ENCODE assay signal across 9 cellular contexts in genomic region chr6:19837511-19838441, GRCh38. TPM values are rescaled to one million over a fixed set of nuclear protein-coding genes. Genes with fewer than 3 reads are reported as not detected.
DNase-seq lines count a peak whose midpoint lies in the region; ATAC-seq and TF ChIP-seq lines count a peak whose summit lies in the region.
"Had no signal": no experiment of that assay in that cellular context is flagged by ENCODE, and none has a peak within 500 bp of the region (broad histone marks: within the 10 kb centered on the region; RNA-seq: fewer than 3 reads in every experiment).

No MANE protein-coding gene starts in this region.

- H3K4me3 ChIP-seq in SJSA1: peak overlapping the region; percentile 77
- H3K4me3 ChIP-seq in psoas muscle: peak overlapping the region; percentile 80

- no peak overlapping the region for H3K4me3 Mint-ChIP-seq in effector memory CD8-positive, alpha-beta T cell

- no peak for TF ChIP-seq CTCF in psoas muscle (IDR thresholded peaks at IDR 0.05)

- H3K4me1 ChIP-seq in SJSA1 (replicated peaks): peaks cover 34% of the 10 kb centered on the region
- H3K4me1 ChIP-seq in psoas muscle: peaks cover 5% of the 10 kb centered on the region

- H3K27ac ChIP-seq in SJSA1: peak overlapping the region; percentile 27; the same call in 1 of the 2 replicates
- H3K27ac ChIP-seq in psoas muscle: peak overlapping the region; percentile 65
- H3K27ac ChIP-seq: neutrophil had no signal

- H3K27ac Mint-ChIP-seq in effector memory CD8-positive, alpha-beta T cell: no peak overlapping the region

- intact Hi-C loops in Right ventricle myocardium superior (cut with DNase I) (no loop called here), psoas muscle (cut with DNase I) (loop anchor here in 1 of 2 donors (5.0 kb wide), 1 partner anchor 35 kb away; no protein-coding TSS in a partner anchor)

- H3K27me3 ChIP-seq in SJSA1 (replicated peaks) (peaks cover 50% of the 10 kb centered on the region), psoas muscle (ENCODE audit: insufficient read depth in 3 of 3, low read length in 2 of 3) (peaks cover 0 to 23% (median 3%) of the 10 kb centered on the region in 3 donors)

- H3K27me3 Mint-ChIP-seq in effector memory CD8-positive, alpha-beta T cell: peaks cover 37 to 52% of the 10 kb centered on the region in 2 donors

- H3K36me3 ChIP-seq in SJSA1: peaks cover 14% of the 10 kb centered on the region
- no peaks in the 10 kb centered on the region for H3K36me3 ChIP-seq in psoas muscle (ENCODE audit: insufficient read depth in 1 of 2, low read depth in 1 of 2)
- H3K36me3 ChIP-seq: neutrophil had no signal

- 1% methylated on average over 67 to 122 of the region's 122 CpGs for WGBS in psoas muscle, 3 donors

- H3K4me1 Mint-ChIP-seq in effector memory CD8-positive, alpha-beta T cell (ENCODE audit: low read depth in 2 of 2): no peaks in the 10 kb centered on the region

- H3K36me3 Mint-ChIP-seq in effector memory CD8-positive, alpha-beta T cell (ENCODE audit: insufficient read depth): no peaks in the 10 kb centered on the region

- peak; percentile 23 for ATAC-seq in GM19351 (IDR thresholded peaks at IDR 0.05; ENCODE audit: unreplicated experiment)
- peak; percentile 45 for ATAC-seq in Right ventricle myocardium superior (ENCODE audit: poor library complexity)
- peak; percentile 36 to 46 (median 42) for ATAC-seq in psoas muscle
- no peak for ATAC-seq in effector memory CD8-positive, alpha-beta T cell (replicated peaks)

- peak; percentile 48 to 53 for DNase-seq in SJSA1 (ENCODE audit: low read depth in 1 of 2, low spot score in 2 of 2)
- DNase-seq in Right ventricle myocardium superior: no peak
- peak; percentile 48 to 54 for DNase-seq in psoas muscle
- no peak for DNase-seq in RKO (ENCODE audit: low spot score)
- DNase-seq in effector memory CD8-positive, alpha-beta T cell: no peak
- DNase-seq in NCI-H1048 (lab: John Stamatoyannopoulos, UW): no peak
- no peak for DNase-seq in GOT3 (lab: John Stamatoyannopoulos, UW)

- peaks cover 4% of the 10 kb centered on the region; the same call in 1 of the 2 replicates for H3K9me3 ChIP-seq in SJSA1 (replicated peaks)
- no peaks in the 10 kb centered on the region for H3K9me3 ChIP-seq in psoas muscle
- H3K9me3 ChIP-seq: neutrophil had no signal

- no peaks in the 10 kb centered on the region for H3K9me3 Mint-ChIP-seq in effector memory CD8-positive, alpha-beta T cell

RNA-seq across cellular contexts. Expression of gene ID4, which starts 0.6 kb away (rescaled TPM):
- total RNA-seq in SJSA1 (2014; rRNA removed; shearing (Covaris generic)): 13.6 and 19.6 TPM in 2 replicates
- total RNA-seq in Right ventricle myocardium superior (1.4 TPM), psoas muscle (1 to 10 TPM in 3 of 4 donors, under 1 TPM in 1; 0.61 to 2.6 (median 1.7) TPM)
- 1 to 10 TPM in 1 of 3 donors, under 1 TPM in 2; 0.67 to 3.1 (median 0.79) TPM for polyA plus RNA-seq in psoas muscle

Comparison
In these comparisons a context has a peak if more than half of its experiments do, and no peak if none do; other contexts are left out.
1. DNase-seq: peak in SJSA1 (2 of 2) and psoas muscle (2 of 2); none in Right ventricle myocardium superior (single experiment), RKO (single experiment), effector memory CD8-positive, alpha-beta T cell (0 of 3), NCI-H1048 (single experiment) and GOT3 (single experiment).